ENCODE assay signal across 30 cellular contexts in the genomic region with DNA sequence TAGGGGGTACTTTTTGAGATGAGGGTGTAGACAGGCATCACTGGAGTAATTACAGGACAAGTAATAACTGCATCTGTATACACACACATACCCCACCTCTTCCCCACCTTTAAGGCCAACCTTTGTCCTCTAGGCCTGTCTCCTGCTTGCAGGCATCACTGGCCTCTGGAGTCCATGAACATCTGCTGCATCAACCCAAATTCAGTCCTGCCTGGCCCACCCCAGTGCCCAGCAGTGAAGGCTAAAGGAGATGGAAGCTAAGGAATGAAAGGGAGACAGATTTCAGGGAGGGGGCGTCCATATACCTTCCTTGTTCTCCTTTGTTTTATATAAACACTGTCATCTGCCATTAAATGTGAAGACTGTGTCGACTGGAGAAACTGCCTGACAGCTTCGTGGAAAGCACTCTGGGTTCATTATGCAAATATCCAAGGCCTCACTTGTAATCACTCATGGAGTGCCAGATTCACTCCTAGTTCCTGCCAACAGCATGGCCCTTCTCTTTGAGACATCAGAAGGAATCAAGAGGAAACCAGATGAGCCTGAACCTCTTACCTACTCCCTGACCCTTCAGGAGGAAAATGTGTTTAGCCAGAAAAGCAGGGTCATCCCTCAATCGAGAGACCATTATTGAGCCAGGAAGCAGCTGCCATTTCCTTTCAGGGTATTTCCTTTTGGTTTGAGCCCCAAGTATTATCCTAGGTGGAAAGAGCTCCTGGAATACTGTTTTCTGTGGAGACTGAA.
"Had no signal": no experiment of that assay in that cellular context is flagged by ENCODE, and none has a peak within 500 bp of the region (broad histone marks: within the 10 kb centered on the region; RNA-seq: fewer than 3 reads in every experiment).

No MANE protein-coding gene starts in this region.

- H3K27ac Mint-ChIP-seq: activated naive CD8-positive, alpha-beta T cell; activated T-cell treated with anti-CD3 and anti-CD28 coated beads, Interleukin-2, amount 50 U/mL, for 72 hours; natural killer cell; stimulated activated memory B cell treated with anti-CD40 and anti-IgM and Interleukin-4, amounts not matched to agents 10 μg/mL and 1 μg/mL and 100 μg/mL, for 72 hours; T-helper 17 cell; WTC11 had no signal

- H3K36me3 ChIP-seq: esophagus squamous epithelium, heart right ventricle, left lung, lower lobe of right lung, right lobe of liver, thyroid gland had no signal

- H3K4me1 Mint-ChIP-seq: natural killer cell; stimulated activated memory B cell treated with anti-CD40 and anti-IgM and Interleukin-4, amounts not matched to agents 10 μg/mL and 1 μg/mL and 100 μg/mL, for 72 hours; stimulated activated naive CD8-positive, alpha-beta T cell treated with anti-CD3 and anti-CD28 coated beads, Interleukin-15, amount 100 ng/mL, for 72 hours; T-helper 17 cell had no signal

- H3K9me3 ChIP-seq: body of pancreas, esophagus squamous epithelium, heart right ventricle, left lung, lower lobe of right lung, right lobe of liver, thyroid gland had no signal

- ATAC-seq: activated T-cell treated with anti-CD3 and anti-CD28 coated beads, Interleukin-2, amount 50 U/mL, for 72 hours; body of pancreas; heart right ventricle; left lung; lower lobe of right lung; natural killer cell; right lobe of liver; SK-N-SH treated with all-trans-retinoic acid at 6 μM for 48 hours; stimulated activated memory B cell treated with anti-CD40 and anti-IgM and Interleukin-4, amounts not matched to agents 10 μg/mL and 1 μg/mL and 100 μg/mL, for 72 hours; stimulated activated naive CD8-positive, alpha-beta T cell treated with anti-CD3 and anti-CD28 coated beads, Interleukin-15, amount 100 ng/mL, for 72 hours; T-helper 17 cell; WTC11 had no signal

- H3K27ac ChIP-seq: body of pancreas, epithelial cell of prostate, esophagus squamous epithelium, heart right ventricle, left lung, lower lobe of right lung, right lobe of liver, thyroid gland had no signal

- H3K36me3 Mint-ChIP-seq: activated naive CD8-positive, alpha-beta T cell; natural killer cell; stimulated activated memory B cell treated with anti-CD40 and anti-IgM and Interleukin-4, amounts not matched to agents 10 μg/mL and 1 μg/mL and 100 μg/mL, for 72 hours; WTC11 had no signal

- H3K4me3 Mint-ChIP-seq: activated naive CD8-positive, alpha-beta T cell; activated T-cell treated with anti-CD3 and anti-CD28 coated beads, Interleukin-2, amount 50 U/mL, for 72 hours; natural killer cell; stimulated activated memory B cell treated with anti-CD40 and anti-IgM and Interleukin-4, amounts not matched to agents 10 μg/mL and 1 μg/mL and 100 μg/mL, for 72 hours; stimulated activated naive CD8-positive, alpha-beta T cell treated with anti-CD3 and anti-CD28 coated beads, Interleukin-15, amount 100 ng/mL, for 72 hours; T-helper 17 cell; WTC11 had no signal

- H3K4me3 ChIP-seq: body of pancreas, esophagus squamous epithelium, heart right ventricle, left lung, lower lobe of right lung, right lobe of liver, thyroid gland had no signal

- H3K27me3 ChIP-seq: body of pancreas, right lobe of liver, thyroid gland had no signal

- DNase-seq: activated CD4-positive, alpha-beta T cell treated with anti-CD3 and anti-CD28 coated beads for 1 hour; activated naive CD4-positive, alpha-beta T cell; activated T-cell treated with anti-CD3 and anti-CD28 coated beads for 4 hours; activated T-cell treated with anti-CD3 and anti-CD28 coated beads, Interleukin-2, amount 50 U/mL, for 72 hours; body of pancreas; cerebellar nuclear complex; cortex of kidney; esophagus squamous epithelium; foreskin melanocyte; heart right ventricle; kidney glomerular epithelial cell; lower lobe of right lung; mesenchymal stem cell; natural killer cell; posterior cingulate gyrus; small intestine; stimulated activated CD4-positive, alpha-beta T cell treated with anti-CD3 and anti-CD28 coated beads, Interleukin-1b, Interleukin-23, amount 100 ng/mL, for 48 hours; stimulated activated CD4-positive, alpha-beta T cell treated with anti-CD3 and anti-CD28 coated beads, Interleukin-4, amount 100 ng/mL, for 4 hours; stimulated activated CD8-positive, alpha-beta memory T cell treated with anti-CD3 and anti-CD28 coated beads, Interleukin-4, amount 100 ng/mL, for 48 hours; stimulated activated naive CD8-positive, alpha-beta T cell treated with anti-CD3 and anti-CD28 coated beads, Interleukin-15, amount 100 ng/mL, for 72 hours; substantia nigra; T-helper 17 cell; thyroid gland had no signal

- H3K4me1 ChIP-seq: body of pancreas, esophagus squamous epithelium, heart right ventricle, left lung, lower lobe of right lung, thyroid gland had no signal

- H3K9me3 Mint-ChIP-seq: activated T-cell treated with anti-CD3 and anti-CD28 coated beads, Interleukin-2, amount 50 U/mL, for 72 hours; natural killer cell; stimulated activated naive CD8-positive, alpha-beta T cell treated with anti-CD3 and anti-CD28 coated beads, Interleukin-15, amount 100 ng/mL, for 72 hours had no signal
